ENCODE assay signal across 20 cellular contexts in the genomic region with DNA sequence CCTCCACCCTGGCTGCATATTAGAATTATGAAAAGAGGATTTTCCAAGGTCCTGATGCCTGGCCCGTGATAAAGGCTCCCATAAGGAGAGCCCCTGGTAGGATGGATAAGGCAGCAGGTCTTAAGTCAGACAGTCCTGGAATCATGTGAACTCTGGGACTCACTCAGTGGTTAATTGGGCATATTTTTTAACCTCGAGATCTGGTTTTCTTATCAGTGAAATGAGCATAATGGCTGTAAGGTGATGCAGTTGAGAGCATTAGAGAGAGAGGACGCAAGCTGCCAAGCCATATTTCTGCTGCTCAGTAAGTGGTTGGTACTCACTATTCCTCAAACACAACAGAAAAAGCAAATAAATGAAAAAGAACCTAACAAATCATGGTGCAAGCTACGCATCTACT. TPM values are rescaled to one million over a fixed set of nuclear protein-coding genes. Genes with fewer than 3 reads are reported as not detected.
DNase-seq lines count a peak whose midpoint lies in the region; ATAC-seq and TF ChIP-seq lines count a peak whose summit lies in the region.
"Had no signal": no experiment of that assay in that cellular context is flagged by ENCODE, and none has a peak within 500 bp of the region (broad histone marks: within the 10 kb centered on the region; RNA-seq: fewer than 3 reads in every experiment).

No MANE protein-coding gene starts in this region.

- H3K9ac ChIP-seq in Loucy (ENCODE audit: low read depth, low read length, poor library complexity, severe bottlenecking), result no peak overlapping the region
- H3K9ac ChIP-seq in mesendoderm (ENCODE audit: low read length), result no peak overlapping the region
- H3K9ac ChIP-seq: GM23248 had no signal

- H3K27me3 Mint-ChIP-seq in T-helper 2 cell treated with Interferon-gamma antibody and Interleukin-4, amounts not matched to agents 5 μg/mL and 100 μg/mL, for 36 hours (ENCODE audit: low read depth), result peaks cover 1% of the 10 kb centered on the region
- H3K27me3 Mint-ChIP-seq in effector memory CD8-positive, alpha-beta T cell, result no peaks in the 10 kb centered on the region

- H3K36me3 ChIP-seq in Loucy (ENCODE audit: insufficient read depth, low read length) (peaks cover 4% of the 10 kb centered on the region; the same call in 1 of the 2 replicates), spleen (peaks cover 0 to 20% (median 0%) of the 10 kb centered on the region in 6 donors), mesendoderm (ENCODE audit: control insufficient read depth, insufficient read depth, low read length) (no peaks in the 10 kb centered on the region)

- TF ChIP-seq CTCF in Loucy (conservative IDR thresholded peaks at IDR 0.05; ENCODE audit: low read length), result no peak
- no peak for TF ChIP-seq CTCF in spleen (IDR thresholded peaks at IDR 0.05 in 8 of 11, conservative IDR thresholded peaks at IDR 0.05 in 3 of 11)

- H4K20me1 ChIP-seq in Loucy (ENCODE audit: insufficient read depth, low read length, poor library complexity, severe bottlenecking), result no peaks in the 10 kb centered on the region

- no peak overlapping the region for H3K4me3 ChIP-seq in Loucy (ENCODE audit: low read length, poor library complexity, severe bottlenecking)
- no peak overlapping the region for H3K4me3 ChIP-seq in spleen
- no peak overlapping the region for H3K4me3 ChIP-seq in mesendoderm (ENCODE audit: low read length)
- H3K4me3 ChIP-seq: GM12878, GM23248, SJCRH30 had no signal

- peaks cover 11% of the 10 kb centered on the region for H3K79me2 ChIP-seq in Loucy (ENCODE audit: insufficient read depth, low read length)
- no peaks in the 10 kb centered on the region for H3K79me2 ChIP-seq in mesendoderm (ENCODE audit: control insufficient read depth, insufficient read depth, low read length)

- no peak overlapping the region for H3K4me3 Mint-ChIP-seq in T-helper 2 cell treated with Interferon-gamma antibody and Interleukin-4, amounts not matched to agents 5 μg/mL and 100 μg/mL, for 36 hours
- peak overlapping the region; percentile 67 to 78 for H3K4me3 Mint-ChIP-seq in effector memory CD8-positive, alpha-beta T cell

- H2AFZ ChIP-seq in Loucy (ENCODE audit: low read length), result no peak overlapping the region
- H2AFZ ChIP-seq: GM23248 had no signal

- 78 to 86% (median 85%) methylated on average over 4 of the region's 4 CpGs for WGBS in spleen, 5 donors
- WGBS in mesendoderm (ENCODE audit: extremely low coverage, insufficient coverage, low lambda C conversion rate), result no CpG with 5 or more reads among the region's 4 CpGs

- H3K27ac ChIP-seq in spleen, result peak overlapping the region in 7 of 8 donors; percentile 11 to 82 (median 70)
- no peak overlapping the region for H3K27ac ChIP-seq in mesendoderm (ENCODE audit: low read depth, low read length)
- H3K27ac ChIP-seq in substantia nigra (ENCODE audit: low read depth, low read length, poor library complexity, severe bottlenecking), result no peak overlapping the region
- H3K27ac ChIP-seq: C4-2B, GM23248, SJCRH30 had no signal

- H3K4me2 ChIP-seq in Loucy (ENCODE audit: low read depth, low read length, poor library complexity, severe bottlenecking), result peak overlapping the region; percentile 15
- no peak overlapping the region for H3K4me2 ChIP-seq in mesendoderm (ENCODE audit: low read length)

- no peak overlapping the region for H4K5ac ChIP-seq in mesendoderm (ENCODE audit: low read length)

- TF ChIP-seq POLR2A in spleen (IDR thresholded peaks at IDR 0.05), result no peak

- DNase-seq in T-helper 2 cell treated with Interferon-gamma antibody and Interleukin-4, amounts not matched to agents 5 μg/mL and 100 μg/mL, for 36 hours (ENCODE audit: low spot score), result no peak
- DNase-seq in T-helper 2 cell (no peak), spleen (no peak), mesendoderm (no peak), iPS-NIHi11 (ENCODE audit: low spot score) (no peak), substantia nigra (lab: John Stamatoyannopoulos, UW) (no peak)
- DNase-seq in effector memory CD8-positive, alpha-beta T cell, result no peak
- DNase-seq: Calu3; GM23248; NCI-H1694; NCI-H2107; NCI-H226; NCI-H526; NK-92 treated with Interleukin-12 subunit alpha and Interleukin-12 subunit beta, amount 100 ng/mL, for 24 hours; OCI-M1; RPMI8226; SJCRH30 had no signal

- H3K27me3 ChIP-seq in Loucy (ENCODE audit: insufficient read depth, low read length, poor library complexity, severe bottlenecking) (no peaks in the 10 kb centered on the region), spleen (replicated peaks in 1 of 7) (no peaks in the 10 kb centered on the region), mesendoderm (ENCODE audit: insufficient read depth, low read length, poor library complexity) (no peaks in the 10 kb centered on the region)
- H3K27me3 ChIP-seq: SJCRH30 had no signal

- no peak overlapping the region for H4K8ac ChIP-seq in mesendoderm (ENCODE audit: low read depth, low read length)

- no peak overlapping the region for H3K4ac ChIP-seq in mesendoderm (ENCODE audit: low read depth, low read length)

- peaks cover 16% of the 10 kb centered on the region for H3F3A ChIP-seq in Loucy (ENCODE audit: low read depth)

- no peaks in the 10 kb centered on the region for H3K9me3 Mint-ChIP-seq in T-helper 2 cell treated with Interferon-gamma antibody and Interleukin-4, amounts not matched to agents 5 μg/mL and 100 μg/mL, for 36 hours
- H3K9me3 Mint-ChIP-seq in effector memory CD8-positive, alpha-beta T cell, result no peaks in the 10 kb centered on the region

- no peak overlapping the region for H2BK15ac ChIP-seq in mesendoderm (replicated peaks; ENCODE audit: low read depth)

- no peak overlapping the region for H3K18ac ChIP-seq in mesendoderm (ENCODE audit: low read length)

- H3K9me2 ChIP-seq in Loucy (replicated peaks; ENCODE audit: low read depth, low read length), result no peaks in the 10 kb centered on the region

- no peak for ATAC-seq in effector memory CD8-positive, alpha-beta T cell (replicated peaks)
- ATAC-seq: GM12878 had no signal

- H2BK5ac ChIP-seq in mesendoderm (ENCODE audit: low read length), result no peak overlapping the region

- intact Hi-C loops in spleen (cut with DNase I; ENCODE audit: low total_unique reads), result no loop called here

- no peak overlapping the region for H3K23ac ChIP-seq in mesendoderm (ENCODE audit: low read length)

- H3K4me1 ChIP-seq in Loucy (ENCODE audit: insufficient read depth, low read length, poor library complexity, severe bottlenecking) (peaks cover 74% of the 10 kb centered on the region), spleen (peaks cover 0 to 73% (median 29%) of the 10 kb centered on the region in 6 donors), mesendoderm (ENCODE audit: control insufficient read depth, low read depth, low read length) (no peaks in the 10 kb centered on the region)

- peak overlapping the region; percentile 12 for H3K27ac Mint-ChIP-seq in T-helper 2 cell treated with Interferon-gamma antibody and Interleukin-4, amounts not matched to agents 5 μg/mL and 100 μg/mL, for 36 hours
- H3K27ac Mint-ChIP-seq in effector memory CD8-positive, alpha-beta T cell, result peak overlapping the region; percentile 90 to 94

- H3K56ac ChIP-seq in mesendoderm (ENCODE audit: low read length), result no peak overlapping the region

- H3K79me1 ChIP-seq in mesendoderm (ENCODE audit: low read length), result no peaks in the 10 kb centered on the region

- no peaks in the 10 kb centered on the region for H3K9me3 ChIP-seq in Loucy (ENCODE audit: insufficient read depth, low read depth, low read length)
- H3K9me3 ChIP-seq in spleen, result no peaks in the 10 kb centered on the region
- H3K9me3 ChIP-seq: SJCRH30 had no signal

- H3K36me3 Mint-ChIP-seq in T-helper 2 cell treated with Interferon-gamma antibody and Interleukin-4, amounts not matched to agents 5 μg/mL and 100 μg/mL, for 36 hours (ENCODE audit: low read depth), result peaks cover 34% of the 10 kb centered on the region
- H3K36me3 Mint-ChIP-seq in effector memory CD8-positive, alpha-beta T cell (ENCODE audit: insufficient read depth), result peaks cover 72% of the 10 kb centered on the region

- H3K4me1 Mint-ChIP-seq in T-helper 2 cell treated with Interferon-gamma antibody and Interleukin-4, amounts not matched to agents 5 μg/mL and 100 μg/mL, for 36 hours (ENCODE audit: low read depth), result peaks cover 55% of the 10 kb centered on the region
- peaks cover 80 to 83% of the 10 kb centered on the region in 2 donors for H3K4me1 Mint-ChIP-seq in effector memory CD8-positive, alpha-beta T cell (ENCODE audit: low read depth in 2 of 2)

- no peak overlapping the region for H2AK5ac ChIP-seq in mesendoderm (ENCODE audit: low read length)

- H2BK120ac ChIP-seq in mesendoderm (ENCODE audit: low read depth, low read length), result no peak overlapping the region

RNA-seq across cellular contexts. Expression of a gene that starts 57.6 kb away (rescaled TPM):
- total RNA-seq in spleen, result 10 to 100 TPM; 29.8 to 50.2 (median 38.8) TPM
- 10 to 100 TPM; 19.8 to 30.6 (median 24.1) TPM for polyA plus RNA-seq in spleen
- 33.4 TPM for polyA plus RNA-seq in mesendoderm (2013, experiment 1 of 2)
- polyA plus RNA-seq in mesendoderm (2013, experiment 2 of 2), result 35.9 TPM

Comparison
In these comparisons a context has a peak if more than half of its experiments do, and no peak if none do; other contexts are left out.
1. H3K27ac ChIP-seq: peak in spleen (7 of 8); none in mesendoderm (single experiment) and substantia nigra (single experiment).